39 cellular contexts compared by ENCODE assay signal in the genomic region with DNA sequence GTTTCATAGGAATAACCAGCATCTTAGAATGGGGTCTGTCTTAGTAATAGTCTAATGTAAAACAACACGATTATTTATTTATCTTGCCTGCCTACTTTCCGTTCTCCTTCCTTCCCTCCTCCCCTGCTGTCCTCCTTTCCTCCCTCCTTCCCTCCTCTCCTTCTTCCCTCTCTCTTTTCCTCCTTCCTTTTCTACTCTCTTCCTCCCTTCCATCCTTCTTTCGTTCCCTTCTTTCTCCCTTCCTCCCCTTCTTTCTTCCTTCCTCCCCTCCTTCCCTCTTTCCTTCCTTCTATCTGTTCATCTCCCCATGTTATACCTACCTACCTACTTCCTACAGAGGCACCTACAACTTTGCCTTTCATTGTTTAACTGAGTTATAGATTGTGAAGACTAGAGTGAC.
"Had no signal": no experiment of that assay in that cellular context is flagged by ENCODE, and none has a peak within 500 bp of the region (broad histone marks: within the 10 kb centered on the region; RNA-seq: fewer than 3 reads in every experiment).

No MANE protein-coding gene starts in this region.

- H3K4me3 Mint-ChIP-seq: activated naive CD4-positive, alpha-beta T cell treated with anti-CD3 and anti-CD28 coated beads for 36 hours; activated naive CD4-positive, alpha-beta T cell treated with anti-CD3 and anti-CD28 coated beads, Interleukin-2, amount 10 ng/mL, durations not matched to agents 7 days and 5 days; activated naive CD4-positive, alpha-beta T cell treated with anti-CD3 and anti-CD28 coated beads, Interleukin-2, amount 50 U/mL, for 24 hours; activated naive CD8-positive, alpha-beta T cell; activated naive CD8-positive, alpha-beta T cell treated with anti-CD3 and anti-CD28 coated beads for 36 hours; activated naive CD8-positive, alpha-beta T cell treated with anti-CD3 and anti-CD28 coated beads, Interleukin-2, amount 10 ng/mL, durations not matched to agents 7 days and 5 days; activated naive CD8-positive, alpha-beta T cell treated with anti-CD3 and anti-CD28 coated beads, Interleukin-2, amount 50 U/mL, for 24 hours; activated T-cell treated with anti-CD3 and anti-CD28 coated beads, Interleukin-2, amount 50 U/mL, for 4 hours; activated T-cell treated with anti-CD3 and anti-CD28 coated beads, Interleukin-2, amount 50 U/mL, for 72 hours; activated T-helper 1 cell treated with anti-CD3 and anti-CD28 coated beads, Interleukin-12 subunit alpha, Interleukin-12 subunit beta, Interleukin-2, Interleukin-4 antibody, amounts not matched to agents 30 ng/mL and 10 ng/mL and 1 ng/mL, durations not matched to agents 14 hours and 24 hours and 36 hours; activated T-helper 17 cell treated with anti-CD3 and anti-CD28 coated beads, Interleukin-2, amount 50 U/mL, for 72 hours; brain; central memory CD8-positive, alpha-beta T cell had no signal

- H3K27ac ChIP-seq: adrenal gland, ascending aorta, body of pancreas, brain microvascular endothelial cell, breast epithelium, cardiac muscle cell had no signal

- H3K27ac Mint-ChIP-seq: activated naive CD4-positive, alpha-beta T cell treated with anti-CD3 and anti-CD28 coated beads for 36 hours; activated naive CD4-positive, alpha-beta T cell treated with anti-CD3 and anti-CD28 coated beads, Interleukin-2, amount 10 ng/mL, durations not matched to agents 7 days and 5 days; activated naive CD4-positive, alpha-beta T cell treated with anti-CD3 and anti-CD28 coated beads, Interleukin-2, amount 50 U/mL, for 24 hours; activated naive CD4-positive, alpha-beta T cell treated with anti-CD3 and anti-CD28 coated beads, Interleukin-2, amount 50 U/mL, for 72 hours; activated naive CD8-positive, alpha-beta T cell; activated naive CD8-positive, alpha-beta T cell treated with anti-CD3 and anti-CD28 coated beads for 36 hours; activated naive CD8-positive, alpha-beta T cell treated with anti-CD3 and anti-CD28 coated beads, Interleukin-2, amount 10 ng/mL, durations not matched to agents 7 days and 5 days; activated naive CD8-positive, alpha-beta T cell treated with anti-CD3 and anti-CD28 coated beads, Interleukin-2, amount 50 U/mL, for 24 hours; activated T-cell treated with anti-CD3 and anti-CD28 coated beads, Interleukin-2, amount 50 U/mL, for 72 hours; activated T-helper 1 cell treated with anti-CD3 and anti-CD28 coated beads, Interleukin-12 subunit alpha, Interleukin-12 subunit beta, Interleukin-2, Interleukin-4 antibody, amounts not matched to agents 30 ng/mL and 10 ng/mL and 1 ng/mL, durations not matched to agents 14 hours and 24 hours and 36 hours; activated T-helper 17 cell treated with anti-CD3 and anti-CD28 coated beads, Interleukin-2, amount 50 U/mL, for 72 hours; activated T-helper 2 cell treated with anti-CD3 and anti-CD28 coated beads, Interferon-gamma antibody, Interleukin-2, Interleukin-4, amounts not matched to agents 10 μg/mL and 5 μg/mL and 100 μg/mL, durations not matched to agents 14 hours and 24 hours and 36 hours; brain had no signal

- FAIRE-seq: astrocyte, bronchial epithelial cell, colon had no signal

- H3K9me3 Mint-ChIP-seq: activated naive CD8-positive, alpha-beta T cell treated with anti-CD3 and anti-CD28 coated beads, Interleukin-2, amount 50 U/mL, for 24 hours; activated T-helper 1 cell treated with anti-CD3 and anti-CD28 coated beads, Interleukin-12 subunit alpha, Interleukin-12 subunit beta, Interleukin-2, Interleukin-4 antibody, amounts not matched to agents 30 ng/mL and 10 ng/mL and 1 ng/mL, durations not matched to agents 14 hours and 24 hours and 36 hours had no signal

- ATAC-seq: activated naive CD4-positive, alpha-beta T cell treated with anti-CD3 and anti-CD28 coated beads, Interleukin-2, amount 50 U/mL, for 72 hours; activated naive CD8-positive, alpha-beta T cell treated with anti-CD3 and anti-CD28 coated beads, Interleukin-2, amount 50 U/mL, for 24 hours; activated T-cell treated with anti-CD3 and anti-CD28 coated beads, Interleukin-2, amount 50 U/mL, for 4 hours; activated T-cell treated with anti-CD3 and anti-CD28 coated beads, Interleukin-2, amount 50 U/mL, for 72 hours; activated T-helper 17 cell treated with anti-CD3 and anti-CD28 coated beads, Interleukin-2, amount 50 U/mL, for 72 hours; body of pancreas had no signal

- H3K27me3 Mint-ChIP-seq: activated naive CD4-positive, alpha-beta T cell treated with anti-CD3 and anti-CD28 coated beads, Interleukin-2, amount 10 ng/mL, durations not matched to agents 7 days and 5 days; activated naive CD4-positive, alpha-beta T cell treated with anti-CD3 and anti-CD28 coated beads, Interleukin-2, amount 50 U/mL, for 24 hours; activated naive CD8-positive, alpha-beta T cell treated with anti-CD3 and anti-CD28 coated beads for 36 hours; activated naive CD8-positive, alpha-beta T cell treated with anti-CD3 and anti-CD28 coated beads, Interleukin-2, amount 10 ng/mL, durations not matched to agents 7 days and 5 days; activated naive CD8-positive, alpha-beta T cell treated with anti-CD3 and anti-CD28 coated beads, Interleukin-2, amount 50 U/mL, for 24 hours; activated T-helper 17 cell treated with anti-CD3 and anti-CD28 coated beads, Interleukin-2, amount 50 U/mL, for 72 hours; brain; central memory CD8-positive, alpha-beta T cell had no signal

- H3K27me3 ChIP-seq: adrenal gland, ascending aorta, body of pancreas, brain microvascular endothelial cell, breast epithelium, cardiac muscle cell had no signal

- H3K9me3 ChIP-seq: adrenal gland, ascending aorta, body of pancreas, breast epithelium had no signal

- H3K4me1 Mint-ChIP-seq: activated naive CD4-positive, alpha-beta T cell treated with anti-CD3 and anti-CD28 coated beads, Interleukin-2, amount 10 ng/mL, durations not matched to agents 7 days and 5 days; activated naive CD4-positive, alpha-beta T cell treated with anti-CD3 and anti-CD28 coated beads, Interleukin-2, amount 50 U/mL, for 24 hours; activated naive CD8-positive, alpha-beta T cell treated with anti-CD3 and anti-CD28 coated beads for 36 hours; activated naive CD8-positive, alpha-beta T cell treated with anti-CD3 and anti-CD28 coated beads, Interleukin-2, amount 10 ng/mL, durations not matched to agents 7 days and 5 days; activated naive CD8-positive, alpha-beta T cell treated with anti-CD3 and anti-CD28 coated beads, Interleukin-2, amount 50 U/mL, for 24 hours; activated T-helper 17 cell treated with anti-CD3 and anti-CD28 coated beads, Interleukin-2, amount 50 U/mL, for 72 hours; central memory CD8-positive, alpha-beta T cell had no signal

- H3K4me1 ChIP-seq: adrenal gland, ascending aorta, breast epithelium had no signal

- H3K4me3 ChIP-seq: adrenal gland, ascending aorta, body of pancreas, breast epithelium, cardiac muscle cell had no signal

- H3K36me3 Mint-ChIP-seq: activated naive CD4-positive, alpha-beta T cell treated with anti-CD3 and anti-CD28 coated beads, Interleukin-2, amount 10 ng/mL, durations not matched to agents 7 days and 5 days; activated naive CD4-positive, alpha-beta T cell treated with anti-CD3 and anti-CD28 coated beads, Interleukin-2, amount 50 U/mL, for 24 hours; activated naive CD8-positive, alpha-beta T cell; activated naive CD8-positive, alpha-beta T cell treated with anti-CD3 and anti-CD28 coated beads for 36 hours; activated naive CD8-positive, alpha-beta T cell treated with anti-CD3 and anti-CD28 coated beads, Interleukin-2, amount 10 ng/mL, durations not matched to agents 7 days and 5 days; brain had no signal

- DNase-seq: activated effector memory CD4-positive, alpha-beta T cell treated with anti-CD3 and anti-CD28 coated beads, Interleukin-2, amount 50 U/mL, for 16 hours; activated effector memory CD4-positive, alpha-beta T cell treated with Interleukin-2 at 50 U/mL for 16 hours; activated gamma-delta T cell; activated gamma-delta T cell treated with Interleukin-2 at 50 U/mL for 16 hours; activated naive CD4-positive, alpha-beta T cell; activated naive CD4-positive, alpha-beta T cell treated with anti-CD3 and anti-CD28 coated beads for 36 hours; activated naive CD4-positive, alpha-beta T cell treated with anti-CD3 and anti-CD28 coated beads, Interleukin-2, amount 10 ng/mL, durations not matched to agents 7 days and 5 days; activated naive CD4-positive, alpha-beta T cell treated with anti-CD3 and anti-CD28 coated beads, Interleukin-2, amount 50 U/mL, for 16 hours; activated naive CD4-positive, alpha-beta T cell treated with Interleukin-2 at 50 U/mL for 16 hours; activated naive CD8-positive, alpha-beta T cell treated with anti-CD3 and anti-CD28 coated beads for 36 hours; activated naive CD8-positive, alpha-beta T cell treated with anti-CD3 and anti-CD28 coated beads, Interleukin-2, amount 10 ng/mL, durations not matched to agents 7 days and 5 days; activated naive CD8-positive, alpha-beta T cell treated with anti-CD3 and anti-CD28 coated beads, Interleukin-2, amount 50 U/mL, for 24 hours; activated T-cell treated with anti-CD3 and anti-CD28 coated beads, Interleukin-2, amount 50 U/mL, for 4 hours; activated T-cell treated with anti-CD3 and anti-CD28 coated beads, Interleukin-2, amount 50 U/mL, for 48 hours; activated T-cell treated with anti-CD3 and anti-CD28 coated beads, Interleukin-2, amount 50 U/mL, for 72 hours; adrenal gland; amniotic stem cell; amygdala; anterior cingulate cortex; aorta; body of pancreas; brain microvascular endothelial cell; caudate nucleus; central memory CD4-positive, alpha-beta T cell; cerebellar nuclear complex had no signal

- H3K36me3 ChIP-seq: adrenal gland, ascending aorta, brain microvascular endothelial cell, breast epithelium, cardiac muscle cell had no signal
